In the genomic region with DNA sequence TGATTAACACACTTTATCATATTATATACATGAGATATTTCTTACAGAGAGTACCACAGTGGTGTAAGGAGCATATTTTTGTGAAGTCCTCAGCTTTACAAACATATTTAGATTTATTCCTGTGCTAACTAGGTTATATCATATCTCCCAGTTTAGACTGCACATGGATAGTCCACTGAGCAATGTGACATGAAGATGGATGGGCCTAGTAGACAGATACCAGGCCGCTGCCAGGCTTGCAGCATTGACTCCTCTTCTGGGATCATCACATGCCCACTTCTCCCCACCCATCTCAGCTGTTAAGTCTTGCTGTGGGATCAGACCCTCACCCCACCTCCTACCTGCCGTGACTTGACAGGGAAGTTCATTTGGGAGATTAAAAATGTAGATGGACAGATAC, we compare ENCODE assay signal across 1 cellular context.
TF ChIP-seq lines count a peak whose summit lies in the region.

No MANE protein-coding gene starts in this region.

TF ChIP-seq in A549, 52 proteins besides CTCF, POLR2A, EP300 and RAD21 (continued from another document):
- TF ChIP-seq KDM5A (IDR thresholded peaks at IDR 0.05) (no peak), EHMT2 (IDR thresholded peaks at IDR 0.05; ENCODE audit: low read depth) (no peak), RCOR1 (IDR thresholded peaks at IDR 0.05; ENCODE audit: low read depth, low read length) (no peak), TFCP2L1 (CRISPR knock-in tag; IDR thresholded peaks at IDR 0.05) (no peak)
